ENCODE assay signal across 14 cellular contexts in the genomic region with DNA sequence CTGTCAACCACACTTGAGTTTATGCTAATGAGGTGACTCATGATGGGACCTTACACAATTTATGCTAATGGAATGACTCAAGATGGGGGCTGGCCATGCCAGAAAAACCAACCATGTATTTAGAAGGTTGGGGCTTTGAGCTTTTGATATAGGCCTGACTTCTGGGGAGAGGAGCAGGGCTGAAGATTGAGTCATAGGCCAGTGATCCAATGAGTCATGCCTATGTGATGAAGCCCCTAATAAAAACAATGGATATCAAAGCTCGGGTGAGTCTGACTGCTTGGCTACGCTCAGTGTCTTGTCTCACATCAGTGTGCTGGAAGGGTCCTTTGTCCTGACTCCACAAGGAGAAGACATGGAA. TPM values are rescaled to one million over a fixed set of nuclear protein-coding genes. Genes with fewer than 3 reads are reported as not detected.
DNase-seq lines count a peak whose midpoint lies in the region; ATAC-seq and TF ChIP-seq lines count a peak whose summit lies in the region.
"Had no signal": no experiment of that assay in that cellular context is flagged by ENCODE, and none has a peak within 500 bp of the region (broad histone marks: within the 10 kb centered on the region; RNA-seq: fewer than 3 reads in every experiment).

No MANE protein-coding gene starts in this region.

- H3K27ac Mint-ChIP-seq in activated naive CD8-positive, alpha-beta T cell treated with anti-CD3 and anti-CD28 coated beads, Interleukin-2, amount 50 U/mL, for 24 hours, result no peak overlapping the region
- H3K27ac Mint-ChIP-seq in activated naive CD8-positive, alpha-beta T cell treated with anti-CD3 and anti-CD28 coated beads for 36 hours, result no peak overlapping the region
- H3K27ac Mint-ChIP-seq: CD4-positive, CD25-positive, alpha-beta regulatory T cell; IgD-negative memory B cell had no signal

- ATAC-seq in activated naive CD8-positive, alpha-beta T cell treated with anti-CD3 and anti-CD28 coated beads, Interleukin-2, amount 50 U/mL, for 24 hours, result peak; percentile 72
- ATAC-seq in gastroesophageal sphincter, result no peak
- ATAC-seq: mucosa of descending colon had no signal

- peaks cover 12% of the 10 kb centered on the region for H3K9me3 ChIP-seq in SJSA1 (replicated peaks)
- peaks cover 0 to 10% (median 0%) of the 10 kb centered on the region in 3 donors for H3K9me3 ChIP-seq in gastroesophageal sphincter

- no peaks in the 10 kb centered on the region for H3K4me1 ChIP-seq in SJSA1 (replicated peaks)
- H3K4me1 ChIP-seq in gastroesophageal sphincter, result no peaks in the 10 kb centered on the region

- H3K36me3 ChIP-seq in SJSA1 (no peaks in the 10 kb centered on the region), gastroesophageal sphincter (no peaks in the 10 kb centered on the region)
- H3K36me3 ChIP-seq: cardiac muscle cell had no signal

- in situ Hi-C loops in G401 (cut with HindIII; ENCODE audit: low sequenced_read_pairs), result no loop called here

- no peak overlapping the region for H3K4me3 Mint-ChIP-seq in activated naive CD8-positive, alpha-beta T cell treated with anti-CD3 and anti-CD28 coated beads, Interleukin-2, amount 50 U/mL, for 24 hours
- no peak overlapping the region for H3K4me3 Mint-ChIP-seq in activated naive CD8-positive, alpha-beta T cell treated with anti-CD3 and anti-CD28 coated beads for 36 hours
- H3K4me3 Mint-ChIP-seq: CD4-positive, CD25-positive, alpha-beta regulatory T cell; IgD-negative memory B cell had no signal

- TF ChIP-seq CTCF in fibroblast of pulmonary artery (IDR thresholded peaks at IDR 0.05; ENCODE audit: low read length, missing control alignments) (no peak), gastroesophageal sphincter (IDR thresholded peaks at IDR 0.05) (no peak)

- 67 to 100% methylated on average over 1 to 2 of the region's 2 CpGs for WGBS in gastroesophageal sphincter (ENCODE audit: low coverage in 1 of 2), 2 donors

- H3K27ac ChIP-seq in SJSA1 (no peak overlapping the region), gastroesophageal sphincter (no peak overlapping the region)
- H3K27ac ChIP-seq: cardiac muscle cell had no signal

- peaks cover 6% of the 10 kb centered on the region for H3K4me1 Mint-ChIP-seq in activated naive CD8-positive, alpha-beta T cell treated with anti-CD3 and anti-CD28 coated beads, Interleukin-2, amount 50 U/mL, for 24 hours
- H3K4me1 Mint-ChIP-seq in activated naive CD8-positive, alpha-beta T cell treated with anti-CD3 and anti-CD28 coated beads for 36 hours, result peaks cover 5% of the 10 kb centered on the region
- H3K4me1 Mint-ChIP-seq: CD4-positive, CD25-positive, alpha-beta regulatory T cell had no signal

- no peaks in the 10 kb centered on the region for H3K27me3 ChIP-seq in SJSA1 (replicated peaks)
- peaks cover 1% of the 10 kb centered on the region for H3K27me3 ChIP-seq in gastroesophageal sphincter

- TF ChIP-seq EP300 in gastroesophageal sphincter (IDR thresholded peaks at IDR 0.05), result no peak

- peaks cover 7% of the 10 kb centered on the region for H3K9me3 Mint-ChIP-seq in activated naive CD8-positive, alpha-beta T cell treated with anti-CD3 and anti-CD28 coated beads, Interleukin-2, amount 50 U/mL, for 24 hours
- H3K9me3 Mint-ChIP-seq in activated naive CD8-positive, alpha-beta T cell treated with anti-CD3 and anti-CD28 coated beads for 36 hours, result peaks cover 8% of the 10 kb centered on the region

- no peaks in the 10 kb centered on the region for H3K36me3 Mint-ChIP-seq in activated naive CD8-positive, alpha-beta T cell treated with anti-CD3 and anti-CD28 coated beads, Interleukin-2, amount 50 U/mL, for 24 hours (ENCODE audit: low read depth)
- H3K36me3 Mint-ChIP-seq in activated naive CD8-positive, alpha-beta T cell treated with anti-CD3 and anti-CD28 coated beads for 36 hours, result no peaks in the 10 kb centered on the region
- H3K36me3 Mint-ChIP-seq: CD4-positive, CD25-positive, alpha-beta regulatory T cell; IgD-negative memory B cell had no signal

- H3K4me3 ChIP-seq in SJSA1 (no peak overlapping the region), fibroblast of pulmonary artery (replicated peaks; ENCODE audit: low read depth, low read length) (no peak overlapping the region), gastroesophageal sphincter (no peak overlapping the region)
- H3K4me3 ChIP-seq: cardiac muscle cell, mucosa of descending colon, skin epidermis had no signal

- H3K27me3 Mint-ChIP-seq in activated naive CD8-positive, alpha-beta T cell treated with anti-CD3 and anti-CD28 coated beads, Interleukin-2, amount 50 U/mL, for 24 hours, result peaks cover 2% of the 10 kb centered on the region
- no peaks in the 10 kb centered on the region for H3K27me3 Mint-ChIP-seq in activated naive CD8-positive, alpha-beta T cell treated with anti-CD3 and anti-CD28 coated beads for 36 hours

- no peak for TF ChIP-seq POLR2A in gastroesophageal sphincter (IDR thresholded peaks at IDR 0.05)

- no peak for DNase-seq in activated naive CD8-positive, alpha-beta T cell treated with anti-CD3 and anti-CD28 coated beads, Interleukin-2, amount 50 U/mL, for 24 hours
- DNase-seq in activated naive CD8-positive, alpha-beta T cell treated with anti-CD3 and anti-CD28 coated beads for 36 hours, result no peak
- DNase-seq in SJSA1 (ENCODE audit: low read depth in 1 of 2, low spot score in 2 of 2) (peak; percentile 54 to 55), fibroblast of pulmonary artery (ENCODE audit: low read depth) (peak; percentile 52), G401 (ENCODE audit: low spot score) (no peak), amniotic stem cell (lab: John Stamatoyannopoulos, UW) (no peak)
- DNase-seq in activated CD4-positive, CD25-positive, alpha-beta regulatory T cell treated with anti-CD3 and anti-CD28 coated beads, Interleukin-2, amount 50 U/mL, for 72 hours, result no peak
- DNase-seq: CD4-positive, CD25-positive, alpha-beta regulatory T cell; head of caudate nucleus; mucosa of descending colon had no signal

RNA-seq across cellular contexts. Expression of gene MFSD6L, which starts 7.3 kb away (rescaled TPM):
- not detected for total RNA-seq in activated naive CD8-positive, alpha-beta T cell treated with anti-CD3 and anti-CD28 coated beads for 36 hours
- not detected in 2 replicates for total RNA-seq in SJSA1 (2014; rRNA removed; shearing (Covaris generic))
- total RNA-seq in G401 (2014; rRNA removed; shearing (Covaris generic)), result not detected in 2 replicates
- under 1 TPM in 1 of 4 donors, not detected in 3; 0.12 TPM for total RNA-seq in gastroesophageal sphincter
- total RNA-seq: cardiac muscle cell; CD4-positive, CD25-positive, alpha-beta regulatory T cell had no signal

RNA-seq across cellular contexts. Expression of gene SPDYE4, which starts 33.5 kb away (rescaled TPM):
- not detected for total RNA-seq in activated naive CD8-positive, alpha-beta T cell treated with anti-CD3 and anti-CD28 coated beads for 36 hours
- 0.25 TPM in 1 of 2 replicates, not detected in the other for total RNA-seq in SJSA1 (2014; rRNA removed; shearing (Covaris generic))
- total RNA-seq in G401 (2014; rRNA removed; shearing (Covaris generic)), result not detected in 2 replicates
- total RNA-seq in gastroesophageal sphincter, result not detected
- total RNA-seq: cardiac muscle cell; CD4-positive, CD25-positive, alpha-beta regulatory T cell; mucosa of descending colon had no signal

RNA-seq across cellular contexts. Expression of gene CCDC42, which starts 47.3 kb away (rescaled TPM):
- under 1 TPM; 0.16 to 0.41 TPM for total RNA-seq in activated naive CD8-positive, alpha-beta T cell treated with anti-CD3 and anti-CD28 coated beads for 36 hours
- total RNA-seq in SJSA1 (2014; rRNA removed; shearing (Covaris generic)), result not detected in 2 replicates
- total RNA-seq in G401 (2014; rRNA removed; shearing (Covaris generic)), result not detected in 2 replicates
- not detected for total RNA-seq in gastroesophageal sphincter
- total RNA-seq: cardiac muscle cell; CD4-positive, CD25-positive, alpha-beta regulatory T cell; mucosa of descending colon had no signal

Comparison
In these comparisons a context has a peak if more than half of its experiments do, and no peak if none do; other contexts are left out.
1. DNase-seq: peak in SJSA1 (2 of 2) and fibroblast of pulmonary artery (single experiment); none in activated naive CD8-positive, alpha-beta T cell treated with anti-CD3 and anti-CD28 coated beads, Interleukin-2, amount 50 U/mL, for 24 hours (single experiment), activated naive CD8-positive, alpha-beta T cell treated with anti-CD3 and anti-CD28 coated beads for 36 hours (single experiment), G401 (single experiment), amniotic stem cell (single experiment) and activated CD4-positive, CD25-positive, alpha-beta regulatory T cell treated with anti-CD3 and anti-CD28 coated beads, Interleukin-2, amount 50 U/mL, for 72 hours (single experiment).